ENCODE assay signal across 11 cellular contexts in genomic region chr19:51799998-51800848, GRCh38. TPM values are rescaled to one million over a fixed set of nuclear protein-coding genes. Genes with fewer than 3 reads are reported as not detected.
DNase-seq lines count a peak whose midpoint lies in the region; ATAC-seq and TF ChIP-seq lines count a peak whose summit lies in the region.
"Had no signal": no experiment of that assay in that cellular context is flagged by ENCODE, and none has a peak within 500 bp of the region (broad histone marks: within the 10 kb centered on the region; RNA-seq: fewer than 3 reads in every experiment).

No MANE protein-coding gene starts in this region.

- peak overlapping the region; percentile 73 to 80 for H3K27ac ChIP-seq in coronary artery
- H3K27ac ChIP-seq in suprapubic skin: peak overlapping the region; percentile 68

- WGBS in suprapubic skin: 60% methylated on average over 11 of the region's 14 CpGs

- TF ChIP-seq CTCF in coronary artery (IDR thresholded peaks at IDR 0.05) (no peak), suprapubic skin (IDR thresholded peaks at IDR 0.05) (no peak)

- TF ChIP-seq POLR2A in suprapubic skin (IDR thresholded peaks at IDR 0.05): no peak

- no peaks in the 10 kb centered on the region for H3K36me3 ChIP-seq in suprapubic skin

- no peaks in the 10 kb centered on the region for H3K27me3 ChIP-seq in suprapubic skin

- ATAC-seq in left lobe of liver: peak; percentile 51
- ATAC-seq in HG03460 (IDR thresholded peaks at IDR 0.05; ENCODE audit: unreplicated experiment): no peak
- ATAC-seq in HG02938 (IDR thresholded peaks at IDR 0.05; ENCODE audit: unreplicated experiment): no peak

- H3K9me3 ChIP-seq in suprapubic skin: no peaks in the 10 kb centered on the region

- peak; percentile 83 for DNase-seq in NCI-H226
- DNase-seq in coronary artery (ENCODE audit: low spot score): peak; percentile 79
- DNase-seq in left lobe of liver (ENCODE audit: low spot score): peak; percentile 57
- DNase-seq in suprapubic skin (ENCODE audit: low spot score in 2 of 2): no peak
- DNase-seq in T-helper 9 cell: no peak
- no peak for DNase-seq in NCI-H146 treated with DMSO at 0.1 percent for 48 hours (lab: John Stamatoyannopoulos, UW; ENCODE audit: unreplicated experiment)
- DNase-seq: activated T-cell treated with anti-CD3 and anti-CD28 coated beads, Interleukin-2, amount 50 U/mL, for 48 hours; cortex of kidney; NCI-H1436 treated with DMSO at 0.1 percent for 48 hours had no signal

- H3K4me1 ChIP-seq in suprapubic skin: peaks cover 29% of the 10 kb centered on the region

- no peak for TF ChIP-seq EP300 in suprapubic skin (IDR thresholded peaks at IDR 0.05)

- H3K4me3 ChIP-seq in coronary artery (peak overlapping the region; percentile 38), suprapubic skin (peak overlapping the region; percentile 8)

RNA-seq across cellular contexts. Expression of gene FPR3, which starts 5.3 kb away (rescaled TPM):
- total RNA-seq in left lobe of liver: 1.6 TPM
- total RNA-seq in suprapubic skin: 1 to 10 TPM in 3 of 4 donors, under 1 TPM in 1; 0.81 to 2.9 (median 2.1) TPM

RNA-seq across cellular contexts. Expression of gene FPR2, which starts 39.2 kb away (rescaled TPM):
- total RNA-seq in left lobe of liver (0.73 TPM), suprapubic skin (under 1 TPM in 1 of 4 donors, not detected in 3; 0.34 TPM)

RNA-seq across cellular contexts. Expression of gene FPR1, which starts 48.5 kb away (rescaled TPM):
- total RNA-seq in left lobe of liver: 1.4 TPM
- 1 to 10 TPM in 2 of 4 donors, under 1 TPM in 2; 0.60 to 1.7 (median 1.0) TPM for total RNA-seq in suprapubic skin

Comparison
In these comparisons a context has a peak if more than half of its experiments do, and no peak if none do; other contexts are left out.
1. DNase-seq: peak in NCI-H226 (single experiment), coronary artery (single experiment) and left lobe of liver (single experiment); none in suprapubic skin (0 of 2), T-helper 9 cell (single experiment) and NCI-H146 treated with DMSO at 0.1 percent for 48 hours (single experiment).